In genomic region chr19:1584500-1585242, GRCh38 we compare ENCODE assay signal across 17 cellular contexts. TPM values are rescaled to one million over a fixed set of nuclear protein-coding genes. Genes with fewer than 3 reads are reported as not detected.
DNase-seq lines count a peak whose midpoint lies in the region; ATAC-seq and TF ChIP-seq lines count a peak whose summit lies in the region.
"Had no signal": no experiment of that assay in that cellular context is flagged by ENCODE, and none has a peak within 500 bp of the region (broad histone marks: within the 10 kb centered on the region; RNA-seq: fewer than 3 reads in every experiment).

No MANE protein-coding gene starts in this region.

- H3K4me1 ChIP-seq in HUES48 (ENCODE audit: control insufficient read depth, insufficient read depth, low read length) (no peaks in the 10 kb centered on the region), upper lobe of right lung (no peaks in the 10 kb centered on the region)
- H3K4me1 ChIP-seq: SJCRH30 had no signal

- peak overlapping the region; percentile 82 for H3K9ac ChIP-seq in HUES48 (ENCODE audit: low read depth, low read length)

- no peak overlapping the region for H3K4me3 Mint-ChIP-seq in natural killer cell treated with Interleukin-12 subunit alpha and Interleukin-12 subunit beta and Interleukin-15 and Interleukin-18, amount 100 ng/mL, for 72 hours
- no peak overlapping the region for H3K4me3 Mint-ChIP-seq in natural killer cell
- H3K4me3 Mint-ChIP-seq: CD14-positive monocyte, GM23338 had no signal

- H3K27me3 ChIP-seq in HUES48 (ENCODE audit: control insufficient read depth, insufficient read depth, low read length) (no peaks in the 10 kb centered on the region), upper lobe of right lung (no peaks in the 10 kb centered on the region)
- H3K27me3 ChIP-seq: SJCRH30 had no signal

- intact Hi-C loops in natural killer cell (cut with micrococcal nuclease), result no loop called here
- intact Hi-C loops in upper lobe of right lung (cut with DNase I), result no loop called here

- TF ChIP-seq CTCF in natural killer cell (IDR thresholded peaks at IDR 0.05) (no peak), upper lobe of right lung (IDR thresholded peaks at IDR 0.05) (no peak)

- H3K36me3 ChIP-seq in HUES48 (ENCODE audit: control insufficient read depth, insufficient read depth, low read length) (peaks cover 48% of the 10 kb centered on the region), upper lobe of right lung (peaks cover 47% of the 10 kb centered on the region)

- H3K27me3 Mint-ChIP-seq in natural killer cell treated with Interleukin-12 subunit alpha and Interleukin-12 subunit beta and Interleukin-15 and Interleukin-18, amount 100 ng/mL, for 72 hours, result no peaks in the 10 kb centered on the region
- H3K27me3 Mint-ChIP-seq in natural killer cell (ENCODE audit: low read depth in 2 of 2), result no peaks in the 10 kb centered on the region

- peaks cover 2 to 3% of the 10 kb centered on the region in 2 donors for H3K4me1 Mint-ChIP-seq in natural killer cell treated with Interleukin-12 subunit alpha and Interleukin-12 subunit beta and Interleukin-15 and Interleukin-18, amount 100 ng/mL, for 72 hours (ENCODE audit: low read depth in 2 of 2)
- H3K4me1 Mint-ChIP-seq in natural killer cell, result peaks cover 0 to 6% of the 10 kb centered on the region in 2 donors
- H3K4me1 Mint-ChIP-seq: GM23338 had no signal

- no peak overlapping the region for H3K27ac Mint-ChIP-seq in natural killer cell treated with Interleukin-12 subunit alpha and Interleukin-12 subunit beta and Interleukin-15 and Interleukin-18, amount 100 ng/mL, for 72 hours
- no peak overlapping the region for H3K27ac Mint-ChIP-seq in natural killer cell

- H3K27ac ChIP-seq in HUES48 (ENCODE audit: low read depth, low read length) (no peak overlapping the region), upper lobe of right lung (no peak overlapping the region)
- H3K27ac ChIP-seq: SJCRH30 had no signal

- peak; percentile 19 to 40 for ATAC-seq in natural killer cell treated with Interleukin-12 subunit alpha and Interleukin-12 subunit beta and Interleukin-15 and Interleukin-18, amount 100 ng/mL, for 72 hours
- ATAC-seq in natural killer cell, result no peak
- peak; percentile 7 for ATAC-seq in esophagus mucosa
- peak; percentile 9 for ATAC-seq in upper lobe of right lung
- no peak for ATAC-seq in GM19023 (IDR thresholded peaks at IDR 0.05; ENCODE audit: unreplicated experiment)
- ATAC-seq: GM23338, PC-3 had no signal

- H3K9me3 Mint-ChIP-seq in natural killer cell treated with Interleukin-12 subunit alpha and Interleukin-12 subunit beta and Interleukin-15 and Interleukin-18, amount 100 ng/mL, for 72 hours, result no peaks in the 10 kb centered on the region
- H3K9me3 Mint-ChIP-seq in natural killer cell, result no peaks in the 10 kb centered on the region
- H3K9me3 Mint-ChIP-seq: GM23338 had no signal

- H3K4me3 ChIP-seq in HUES48 (ENCODE audit: low read depth, low read length) (peak overlapping the region; percentile 74), upper lobe of right lung (no peak overlapping the region)
- H3K4me3 ChIP-seq: GM23338, SJCRH30 had no signal

- H3K9me3 ChIP-seq in HUES48 (ENCODE audit: control insufficient read depth, insufficient read depth, low read length) (no peaks in the 10 kb centered on the region), upper lobe of right lung (no peaks in the 10 kb centered on the region)
- H3K9me3 ChIP-seq: SJCRH30 had no signal

- no peak for DNase-seq in natural killer cell treated with Interleukin-12 subunit alpha and Interleukin-12 subunit beta and Interleukin-15 and Interleukin-18, amount 100 ng/mL, for 72 hours (ENCODE audit: low spot score)
- DNase-seq in natural killer cell, result no peak
- no peak for DNase-seq in upper lobe of right lung
- no peak for DNase-seq in activated CD4-positive, alpha-beta T cell treated with anti-CD3 and anti-CD28 coated beads for 48 hours
- DNase-seq: ACHN, DND-41, NCI-H1417 treated with DMSO at 0.1 percent for 48 hours, NCI-H1930, NCI-H526, PC-3, RPMI8226, SJCRH30 had no signal

- no peaks in the 10 kb centered on the region for H3K36me3 Mint-ChIP-seq in natural killer cell treated with Interleukin-12 subunit alpha and Interleukin-12 subunit beta and Interleukin-15 and Interleukin-18, amount 100 ng/mL, for 72 hours
- H3K36me3 Mint-ChIP-seq in natural killer cell, result no peaks in the 10 kb centered on the region

RNA-seq across cellular contexts. Expression of gene MBD3, which starts 8.0 kb away (rescaled TPM):
- total RNA-seq in natural killer cell treated with Interleukin-12 subunit alpha and Interleukin-12 subunit beta and Interleukin-15 and Interleukin-18, amount 100 ng/mL, for 72 hours, result 100 to 1,000 TPM in 1 of 2 donors, 10 to 100 TPM in 1; 92.5 to 233 TPM
- total RNA-seq in natural killer cell (10 to 100 TPM; 55.9 to 66.7 (median 59.0) TPM), esophagus mucosa (44.2 TPM), upper lobe of right lung (78.7 TPM)

RNA-seq across cellular contexts. Expression of gene MEX3D, which starts 16.5 kb away (rescaled TPM):
- total RNA-seq in natural killer cell treated with Interleukin-12 subunit alpha and Interleukin-12 subunit beta and Interleukin-15 and Interleukin-18, amount 100 ng/mL, for 72 hours, result 1 to 10 TPM; 6.8 to 7.4 TPM
- 1 to 10 TPM; 4.2 to 6.9 (median 4.4) TPM for total RNA-seq in natural killer cell
- total RNA-seq in esophagus mucosa, result 17.8 TPM
- total RNA-seq in upper lobe of right lung, result 25.3 TPM

RNA-seq across cellular contexts. Expression of gene UQCR11, which starts 20.6 kb away (rescaled TPM):
- 100 to 1,000 TPM; 179 to 184 TPM for total RNA-seq in natural killer cell treated with Interleukin-12 subunit alpha and Interleukin-12 subunit beta and Interleukin-15 and Interleukin-18, amount 100 ng/mL, for 72 hours
- total RNA-seq in natural killer cell (100 to 1,000 TPM in 1 of 3 donors, 10 to 100 TPM in 2; 91.2 to 142 (median 99.1) TPM), esophagus mucosa (225 TPM), upper lobe of right lung (167 TPM)

Comparison
In these comparisons a context has a peak if more than half of its experiments do, and no peak if none do; other contexts are left out.
1. ATAC-seq: peak in natural killer cell treated with Interleukin-12 subunit alpha and Interleukin-12 subunit beta and Interleukin-15 and Interleukin-18, amount 100 ng/mL, for 72 hours (2 of 2), esophagus mucosa (single experiment) and upper lobe of right lung (single experiment); none in natural killer cell (0 of 3) and GM19023 (single experiment).